8 cellular contexts compared by ENCODE assay signal in genomic region chr17:82031885-82032627, GRCh38.
DNase-seq lines count a peak whose midpoint lies in the region; ATAC-seq and TF ChIP-seq lines count a peak whose summit lies in the region.

No MANE protein-coding gene starts in this region.

- H3K27me3 ChIP-seq in HL-60 (ENCODE audit: insufficient read depth, poor library complexity, severe bottlenecking), result no peaks in the 10 kb centered on the region
- no peaks in the 10 kb centered on the region for H3K27me3 ChIP-seq in endocrine pancreas (ENCODE audit: control insufficient read depth, insufficient read depth, low read length)
- H3K27me3 ChIP-seq in parathyroid adenoma (ENCODE audit: control insufficient read depth, insufficient read depth, low read length), result no peaks in the 10 kb centered on the region

- no peaks in the 10 kb centered on the region for H3K4me1 ChIP-seq in endocrine pancreas (ENCODE audit: control insufficient read depth, insufficient read depth, low read length)
- H3K4me1 ChIP-seq in parathyroid adenoma, result peaks cover 10% of the 10 kb centered on the region

- H3K27ac Mint-ChIP-seq in T-helper 2 cell treated with Interferon-gamma antibody and Interleukin-4, amounts not matched to agents 5 μg/mL and 100 μg/mL, for 36 hours, result no peak overlapping the region

- H3K9me3 ChIP-seq in endocrine pancreas (ENCODE audit: control insufficient read depth, low read length) (no peaks in the 10 kb centered on the region), parathyroid adenoma (ENCODE audit: control insufficient read depth, low read length) (no peaks in the 10 kb centered on the region)

- H3K36me3 Mint-ChIP-seq in T-helper 2 cell treated with Interferon-gamma antibody and Interleukin-4, amounts not matched to agents 5 μg/mL and 100 μg/mL, for 36 hours (ENCODE audit: low read depth), result peaks cover 15% of the 10 kb centered on the region

- H3K79me2 ChIP-seq in parathyroid adenoma, result no peaks in the 10 kb centered on the region

- H3K4me3 ChIP-seq in HL-60 (replicated peaks; ENCODE audit: insufficient read depth, low read length), result peak overlapping the region; percentile 57
- H3K4me3 ChIP-seq in endocrine pancreas (ENCODE audit: control insufficient read depth, insufficient read depth, low read length), result no peak overlapping the region
- H3K4me3 ChIP-seq in parathyroid adenoma (ENCODE audit: low read depth, low read length), result peak overlapping the region; percentile 34

- H3K9ac ChIP-seq in endocrine pancreas (ENCODE audit: control insufficient read depth, insufficient read depth, low read length), result peak overlapping the region; percentile 4
- no peak overlapping the region for H3K9ac ChIP-seq in parathyroid adenoma

- H2AFZ ChIP-seq in parathyroid adenoma, result no peak overlapping the region

- no peaks in the 10 kb centered on the region for H3K9me3 Mint-ChIP-seq in T-helper 2 cell treated with Interferon-gamma antibody and Interleukin-4, amounts not matched to agents 5 μg/mL and 100 μg/mL, for 36 hours

- TF ChIP-seq CTCF in C4-2B (conservative IDR thresholded peaks at IDR 0.05) (no peak), HL-60 (IDR thresholded peaks at IDR 0.05; ENCODE audit: insufficient read depth, low read length) (no peak), parathyroid adenoma (IDR thresholded peaks at IDR 0.05) (no peak)

- ATAC-seq in GM21825 (IDR thresholded peaks at IDR 0.05; ENCODE audit: unreplicated experiment) (no peak), GM21360 (IDR thresholded peaks at IDR 0.05; ENCODE audit: unreplicated experiment) (no peak)

- peak overlapping the region; percentile 66 for H3K4me2 ChIP-seq in parathyroid adenoma (ENCODE audit: low read length)

- no peaks in the 10 kb centered on the region for H3K27me3 Mint-ChIP-seq in T-helper 2 cell treated with Interferon-gamma antibody and Interleukin-4, amounts not matched to agents 5 μg/mL and 100 μg/mL, for 36 hours (ENCODE audit: low read depth)

- peak; percentile 48 to 65 for DNase-seq in HL-60 (ENCODE audit: low read depth in 1 of 2, low spot score in 1 of 2)
- DNase-seq in T-helper 2 cell treated with Interferon-gamma antibody and Interleukin-4, amounts not matched to agents 5 μg/mL and 100 μg/mL, for 36 hours (ENCODE audit: low spot score), result peak; percentile 46
- no peak for DNase-seq in SKM-1 treated with dmso at 0.1 percent for 144 hours (lab: John Stamatoyannopoulos, UW; ENCODE audit: unreplicated experiment)

- H3K4me1 Mint-ChIP-seq in T-helper 2 cell treated with Interferon-gamma antibody and Interleukin-4, amounts not matched to agents 5 μg/mL and 100 μg/mL, for 36 hours (ENCODE audit: low read depth), result peaks cover 11% of the 10 kb centered on the region

- H3K4me3 Mint-ChIP-seq in T-helper 2 cell treated with Interferon-gamma antibody and Interleukin-4, amounts not matched to agents 5 μg/mL and 100 μg/mL, for 36 hours, result peak overlapping the region; percentile 70

- H3K36me3 ChIP-seq in endocrine pancreas (ENCODE audit: control insufficient read depth, insufficient read depth, low read length), result no peaks in the 10 kb centered on the region
- no peaks in the 10 kb centered on the region for H3K36me3 ChIP-seq in parathyroid adenoma (ENCODE audit: control insufficient read depth, insufficient read depth, low read length)

- H3K27ac ChIP-seq in C4-2B (peak overlapping the region; percentile 97), HL-60 (replicated peaks) (peak overlapping the region; percentile 62), parathyroid adenoma (no peak overlapping the region)
